ENCODE assay signal across 8 cellular contexts in the genomic region with DNA sequence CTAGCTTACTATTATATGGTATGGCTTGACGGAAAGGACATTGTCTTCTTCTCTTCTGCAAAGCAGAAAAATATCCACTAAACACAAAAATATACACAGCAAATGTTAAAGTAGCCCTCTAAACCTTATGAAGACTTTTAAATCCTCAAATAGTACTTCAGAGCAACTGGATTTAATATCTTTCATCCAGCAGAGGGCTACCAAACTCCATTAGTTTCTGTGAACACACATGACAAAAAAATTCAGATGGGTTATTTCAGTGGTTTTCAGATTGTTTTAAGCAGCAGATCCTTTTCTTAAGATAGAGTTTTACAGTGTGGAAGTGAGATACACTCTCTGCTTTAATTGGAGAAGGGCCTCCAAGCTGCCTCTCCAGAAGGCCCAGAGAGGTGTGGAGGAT. TPM values are rescaled to one million over a fixed set of nuclear protein-coding genes. Genes with fewer than 3 reads are reported as not detected.
DNase-seq lines count a peak whose midpoint lies in the region; ATAC-seq and TF ChIP-seq lines count a peak whose summit lies in the region.

No MANE protein-coding gene starts in this region.

- DNase-seq in AG04450 (ENCODE audit: low read depth, low spot score) (peak; percentile 4), HS-27A (ENCODE audit: low read depth) (peak; percentile 42), kidney epithelial cell (ENCODE audit: low read depth) (peak; percentile 16)
- no peak for DNase-seq in activated CD4-positive, alpha-beta T cell treated with anti-CD3 and anti-CD28 coated beads, Interleukin-2, amount 50 U/mL, for 4 hours
- DNase-seq in activated T-helper 1 cell treated with anti-CD3 and anti-CD28 coated beads, Interleukin-12 subunit alpha, Interleukin-12 subunit beta, Interleukin-2, Interleukin-4 antibody, amounts not matched to agents 30 ng/mL and 10 ng/mL and 1 ng/mL, durations not matched to agents 14 hours and 24 hours and 36 hours (ENCODE audit: low spot score): no peak

- H3K36me3 ChIP-seq in kidney epithelial cell (ENCODE audit: control insufficient read depth, insufficient read depth, low read length): no peaks in the 10 kb centered on the region

- TF ChIP-seq CTCF in AG04450 (IDR thresholded peaks at IDR 0.05; ENCODE audit: low read depth, low read length): peak; percentile 32; the same call in 1 of the 2 replicates
- TF ChIP-seq CTCF in WI38 (IDR thresholded peaks at IDR 0.05; ENCODE audit: low read depth, low read length): peak; percentile 14; the same call in 1 of the 2 replicates
- peak; percentile 46 for TF ChIP-seq CTCF in kidney epithelial cell (IDR thresholded peaks at IDR 0.05; ENCODE audit: insufficient read depth, low read length, poor library complexity, severe bottlenecking)

- no peaks in the 10 kb centered on the region for H3K36me3 Mint-ChIP-seq in activated T-helper 1 cell treated with anti-CD3 and anti-CD28 coated beads, Interleukin-12 subunit alpha, Interleukin-12 subunit beta, Interleukin-2, Interleukin-4 antibody, amounts not matched to agents 30 ng/mL and 10 ng/mL and 1 ng/mL, durations not matched to agents 14 hours and 24 hours and 36 hours (ENCODE audit: low read depth)

- H3K27me3 ChIP-seq in AG04450 (ENCODE audit: control insufficient read depth, insufficient read depth, low read length): no peaks in the 10 kb centered on the region
- H3K27me3 ChIP-seq in kidney epithelial cell (ENCODE audit: control insufficient read depth, insufficient read depth, low read length): no peaks in the 10 kb centered on the region

- H3K4me3 Mint-ChIP-seq in activated T-helper 1 cell treated with anti-CD3 and anti-CD28 coated beads, Interleukin-12 subunit alpha, Interleukin-12 subunit beta, Interleukin-2, Interleukin-4 antibody, amounts not matched to agents 30 ng/mL and 10 ng/mL and 1 ng/mL, durations not matched to agents 14 hours and 24 hours and 36 hours: no peak overlapping the region

- H3K4me3 ChIP-seq in AG04450 (ENCODE audit: low read depth, low read length): no peak overlapping the region
- no peak overlapping the region for H3K4me3 ChIP-seq in WI38 (ENCODE audit: low read depth, low read length)
- H3K4me3 ChIP-seq in kidney epithelial cell (ENCODE audit: low read depth, low read length): no peak overlapping the region

- CTCF ChIA-PET in AG04450 (lab: Charles Lee): interaction anchor here (0.7 kb wide), 1 partner anchor 1589 kb away, joined by 3 read pairs; no protein-coding TSS in a partner anchor

- no peak overlapping the region for H3K27ac ChIP-seq in AG04450 (ENCODE audit: low read depth, low read length)

- H3K27me3 Mint-ChIP-seq in activated T-helper 1 cell treated with anti-CD3 and anti-CD28 coated beads, Interleukin-12 subunit alpha, Interleukin-12 subunit beta, Interleukin-2, Interleukin-4 antibody, amounts not matched to agents 30 ng/mL and 10 ng/mL and 1 ng/mL, durations not matched to agents 14 hours and 24 hours and 36 hours (ENCODE audit: insufficient read depth): no peaks in the 10 kb centered on the region

- H3K9me3 ChIP-seq in AG04450 (ENCODE audit: control insufficient read depth, insufficient read depth, low read length): no peaks in the 10 kb centered on the region

- no peak for ATAC-seq in GM21737 (IDR thresholded peaks at IDR 0.05; ENCODE audit: unreplicated experiment)
- ATAC-seq in GM18861 (IDR thresholded peaks at IDR 0.05; ENCODE audit: unreplicated experiment): no peak

- H3K27ac Mint-ChIP-seq in activated T-helper 1 cell treated with anti-CD3 and anti-CD28 coated beads, Interleukin-12 subunit alpha, Interleukin-12 subunit beta, Interleukin-2, Interleukin-4 antibody, amounts not matched to agents 30 ng/mL and 10 ng/mL and 1 ng/mL, durations not matched to agents 14 hours and 24 hours and 36 hours: no peak overlapping the region

- POLR2A ChIA-PET in AG04450 (lab: Yijun Ruan, JAX): no interaction called here

- H3K4me1 Mint-ChIP-seq in activated T-helper 1 cell treated with anti-CD3 and anti-CD28 coated beads, Interleukin-12 subunit alpha, Interleukin-12 subunit beta, Interleukin-2, Interleukin-4 antibody, amounts not matched to agents 30 ng/mL and 10 ng/mL and 1 ng/mL, durations not matched to agents 14 hours and 24 hours and 36 hours (ENCODE audit: low read depth): no peaks in the 10 kb centered on the region

- intact Hi-C loops in activated T-helper 1 cell treated with anti-CD3 and anti-CD28 coated beads, Interleukin-12 subunit alpha, Interleukin-12 subunit beta, Interleukin-2, Interleukin-4 antibody, amounts not matched to agents 30 ng/mL and 10 ng/mL and 1 ng/mL, durations not matched to agents 14 hours and 24 hours and 36 hours (cut with micrococcal nuclease): loop anchor here (5.0 kb wide), 1 partner anchor 1591 kb away; no protein-coding TSS in a partner anchor

- no peaks in the 10 kb centered on the region for H3K9me3 Mint-ChIP-seq in activated T-helper 1 cell treated with anti-CD3 and anti-CD28 coated beads, Interleukin-12 subunit alpha, Interleukin-12 subunit beta, Interleukin-2, Interleukin-4 antibody, amounts not matched to agents 30 ng/mL and 10 ng/mL and 1 ng/mL, durations not matched to agents 14 hours and 24 hours and 36 hours

RNA-seq across cellular contexts. Expression of a gene that starts 56.6 kb away (rescaled TPM):
- polyA plus RNA-seq in AG04450 (2011; rRNA removed): 1.3 and 1.6 TPM in 2 replicates
- polyA minus RNA-seq in AG04450 (2011; rRNA and poly(A)+ RNA removed): 3.4 and 5.1 TPM in 2 replicates
- 35.5 and 46.0 TPM in 2 replicates for total RNA-seq in kidney epithelial cell
- 2.9 and 3.1 TPM in 2 replicates for total RNA-seq in activated T-helper 1 cell treated with anti-CD3 and anti-CD28 coated beads, Interleukin-12 subunit alpha, Interleukin-12 subunit beta, Interleukin-2, Interleukin-4 antibody, amounts not matched to agents 30 ng/mL and 10 ng/mL and 1 ng/mL, durations not matched to agents 14 hours and 24 hours and 36 hours

Comparison
In these comparisons a context has a peak if more than half of its experiments do, and no peak if none do; other contexts are left out.
1. DNase-seq: peak in AG04450 (single experiment), HS-27A (single experiment) and kidney epithelial cell (single experiment); none in activated CD4-positive, alpha-beta T cell treated with anti-CD3 and anti-CD28 coated beads, Interleukin-2, amount 50 U/mL, for 4 hours (0 of 2) and activated T-helper 1 cell treated with anti-CD3 and anti-CD28 coated beads, Interleukin-12 subunit alpha, Interleukin-12 subunit beta, Interleukin-2, Interleukin-4 antibody, amounts not matched to agents 30 ng/mL and 10 ng/mL and 1 ng/mL, durations not matched to agents 14 hours and 24 hours and 36 hours (single experiment).
2. Peak in every context shown above with its lines, with median percentiles within 50 percentile points of each other: CTCF ChIP-seq.